In the genomic region with DNA sequence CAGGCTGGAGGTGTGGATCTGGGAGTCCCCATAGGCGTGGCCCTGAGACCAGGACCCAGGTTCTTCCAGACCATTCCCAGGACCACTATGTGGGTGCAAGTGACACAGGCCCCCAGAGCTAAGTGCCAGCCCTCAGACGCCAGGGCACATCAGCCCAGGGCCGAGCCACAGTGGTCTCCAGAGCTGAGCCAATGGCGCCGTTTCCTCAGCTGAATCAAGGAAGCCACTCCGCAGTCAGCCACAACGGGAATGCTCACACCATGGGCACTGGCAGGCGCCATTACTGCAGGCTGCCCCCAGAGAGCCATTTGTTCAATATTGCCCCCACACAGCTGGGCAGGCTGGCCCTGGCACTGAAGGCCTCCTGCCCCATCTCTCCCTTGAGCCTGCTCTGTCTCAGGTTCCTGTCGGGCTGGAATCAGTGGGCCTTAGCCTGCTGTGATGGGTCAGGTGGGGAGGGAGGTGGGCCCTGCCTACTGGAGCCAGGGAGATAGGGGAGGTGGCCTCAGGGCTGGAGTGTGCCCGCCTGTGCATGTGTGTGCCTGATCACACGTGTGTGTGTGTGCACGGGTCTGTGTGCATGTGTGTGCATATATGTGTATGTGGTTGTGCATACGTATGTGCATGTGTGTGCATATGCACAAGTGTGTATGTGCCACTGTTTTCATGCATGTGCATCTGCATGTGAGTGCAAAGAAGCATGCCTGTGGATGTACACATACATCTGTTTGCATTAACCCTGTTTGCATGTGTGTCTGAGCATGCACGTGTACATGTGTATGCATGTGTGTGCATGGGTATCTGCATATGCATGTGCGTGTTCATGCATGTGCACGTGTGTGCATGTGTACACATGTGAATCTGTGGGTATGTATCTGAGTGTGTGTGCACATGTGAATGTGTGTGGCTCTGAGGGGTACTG, we compare ENCODE assay signal across 1 cellular context.
TF ChIP-seq lines count a peak whose summit lies in the region.

No MANE protein-coding gene starts in this region.

TF ChIP-seq in GM12878, 131 proteins besides CTCF, POLR2A, EP300 and RAD21:
- TF ChIP-seq, protein P1, sequence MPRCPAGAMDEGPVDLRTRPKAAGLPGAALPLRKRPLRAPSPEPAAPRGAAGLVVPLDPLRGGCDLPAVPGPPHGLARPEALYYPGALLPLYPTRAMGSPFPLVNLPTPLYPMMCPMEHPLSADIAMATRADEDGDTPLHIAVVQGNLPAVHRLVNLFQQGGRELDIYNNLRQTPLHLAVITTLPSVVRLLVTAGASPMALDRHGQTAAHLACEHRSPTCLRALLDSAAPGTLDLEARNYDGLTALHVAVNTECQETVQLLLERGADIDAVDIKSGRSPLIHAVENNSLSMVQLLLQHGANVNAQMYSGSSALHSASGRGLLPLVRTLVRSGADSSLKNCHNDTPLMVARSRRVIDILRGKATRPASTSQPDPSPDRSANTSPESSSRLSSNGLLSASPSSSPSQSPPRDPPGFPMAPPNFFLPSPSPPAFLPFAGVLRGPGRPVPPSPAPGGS (IDR thresholded peaks at IDR 0.05; ENCODE audit: borderline replicate concordance, insufficient read depth, low read depth, low read length, poor library complexity, severe bottlenecking), result peak; percentile 21
- TF ChIP-seq, protein P2, sequence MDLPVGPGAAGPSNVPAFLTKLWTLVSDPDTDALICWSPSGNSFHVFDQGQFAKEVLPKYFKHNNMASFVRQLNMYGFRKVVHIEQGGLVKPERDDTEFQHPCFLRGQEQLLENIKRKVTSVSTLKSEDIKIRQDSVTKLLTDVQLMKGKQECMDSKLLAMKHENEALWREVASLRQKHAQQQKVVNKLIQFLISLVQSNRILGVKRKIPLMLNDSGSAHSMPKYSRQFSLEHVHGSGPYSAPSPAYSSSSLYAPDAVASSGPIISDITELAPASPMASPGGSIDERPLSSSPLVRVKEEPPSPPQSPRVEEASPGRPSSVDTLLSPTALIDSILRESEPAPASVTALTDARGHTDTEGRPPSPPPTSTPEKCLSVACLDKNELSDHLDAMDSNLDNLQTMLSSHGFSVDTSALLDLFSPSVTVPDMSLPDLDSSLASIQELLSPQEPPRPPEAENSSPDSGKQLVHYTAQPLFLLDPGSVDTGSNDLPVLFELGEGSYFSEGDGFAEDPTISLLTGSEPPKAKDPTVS (IDR thresholded peaks at IDR 0.05; ENCODE audit: low read depth, low read length), result no peak
